In the genomic region with DNA sequence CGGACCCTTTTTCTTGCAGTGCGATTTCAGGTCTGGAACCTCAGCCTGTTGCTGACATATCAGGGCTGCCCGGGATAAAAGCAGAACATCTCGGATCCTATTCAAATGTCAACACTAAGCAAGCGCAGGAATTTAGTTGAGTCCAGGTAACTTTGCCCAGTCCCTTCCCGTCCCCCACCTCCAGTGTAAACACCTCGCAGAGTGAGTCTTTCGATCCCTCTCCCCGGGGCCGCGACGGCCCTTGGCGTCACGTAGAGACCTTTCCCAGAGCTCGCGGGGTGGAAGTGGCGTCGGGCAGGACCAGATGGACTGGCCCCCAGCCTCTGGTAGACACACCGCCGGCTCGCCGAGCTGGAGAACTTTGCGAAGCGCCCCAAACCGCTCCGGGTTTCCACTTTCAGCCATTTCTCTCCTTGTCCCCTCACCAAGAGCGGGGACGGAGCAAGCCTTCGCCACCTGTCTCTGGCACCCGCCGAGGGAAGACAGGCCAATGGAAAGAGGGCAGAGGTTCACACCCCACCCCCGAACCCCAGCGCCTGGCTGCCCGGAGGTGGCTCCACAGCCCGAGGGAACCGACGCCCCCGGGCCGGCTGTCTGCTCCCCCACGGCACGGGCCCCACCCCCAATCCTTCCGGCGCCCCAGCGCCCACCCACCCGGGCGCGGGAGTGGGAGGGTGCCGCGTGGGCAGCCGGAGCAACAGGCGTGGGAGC, we compare ENCODE assay signal across 8 cellular contexts. TPM values are rescaled to one million over a fixed set of nuclear protein-coding genes. Genes with fewer than 3 reads are reported as not detected.
DNase-seq lines count a peak whose midpoint lies in the region; ATAC-seq and TF ChIP-seq lines count a peak whose summit lies in the region.

No MANE protein-coding gene starts in this region.

- H3K4me3 ChIP-seq in HAP-1 (peak overlapping the region; percentile 25), right cardiac atrium (ENCODE audit: low read length) (peak overlapping the region; percentile 62), skeletal muscle satellite cell (ENCODE audit: low read length) (peak overlapping the region; percentile 62)

- 2% methylated on average over 51 of the region's 51 CpGs for WGBS in right cardiac atrium

- POLR2A ChIA-PET in WTC11 (lab: Charles Lee), result no interaction called here

- DNase-seq in HAP-1 (ENCODE audit: low spot score in 2 of 2), result peak in 1 of 2 experiments; percentile 21
- DNase-seq in WTC11 (ENCODE audit: low spot score), result peak; percentile 57
- DNase-seq in right cardiac atrium, result peak; percentile 39 to 75 (median 70)

- peak overlapping the region; percentile 81 for H3K4me2 ChIP-seq in skeletal muscle satellite cell (ENCODE audit: low read length)

- no peak overlapping the region for H3K9ac ChIP-seq in skeletal muscle satellite cell (ENCODE audit: low read depth, low read length)

- no peak overlapping the region for H3K27ac Mint-ChIP-seq in WTC11

- no peaks in the 10 kb centered on the region for H3K9me3 ChIP-seq in HAP-1
- H3K9me3 ChIP-seq in right cardiac atrium (ENCODE audit: control insufficient read depth, low read length), result no peaks in the 10 kb centered on the region
- H3K9me3 ChIP-seq in skeletal muscle satellite cell (replicated peaks; ENCODE audit: low read length), result no peaks in the 10 kb centered on the region

- H3K4me1 ChIP-seq in HAP-1 (peaks cover 6% of the 10 kb centered on the region), right cardiac atrium (ENCODE audit: control insufficient read depth, insufficient read depth, low read length) (peaks cover 5% of the 10 kb centered on the region), skeletal muscle satellite cell (ENCODE audit: control insufficient read depth, insufficient read depth, low read length) (peaks cover 2% of the 10 kb centered on the region)

- no peak for TF ChIP-seq CTCF in WTC11 (IDR thresholded peaks at IDR 0.05)

- no peaks in the 10 kb centered on the region for H3K36me3 ChIP-seq in HAP-1 (replicated peaks)
- H3K36me3 ChIP-seq in skeletal muscle satellite cell (ENCODE audit: insufficient read depth, low read length), result no peaks in the 10 kb centered on the region

- H3K9me3 Mint-ChIP-seq in WTC11, result no peaks in the 10 kb centered on the region

- intact Hi-C loops in right cardiac atrium (cut with DNase I), result loop anchor here in 2 of 4 donors (5.0 to 10.0 kb wide), 3 partner anchors 84 to 192 kb away; no protein-coding TSS in a partner anchor

- in situ Hi-C loops in HAP-1 (cut with MboI; ENCODE audit: low sequenced_read_pairs), result no loop called here

- H3K27me3 ChIP-seq in HAP-1 (ENCODE audit: low read depth), result peaks cover 13% of the 10 kb centered on the region
- H3K27me3 ChIP-seq in right cardiac atrium (ENCODE audit: control insufficient read depth, insufficient read depth), result no peaks in the 10 kb centered on the region
- peaks cover 80% of the 10 kb centered on the region for H3K27me3 ChIP-seq in skeletal muscle satellite cell (ENCODE audit: control insufficient read depth, insufficient read depth, low read length)

- H3K4me3 Mint-ChIP-seq in WTC11, result peak overlapping the region; percentile 67

- H3K27me3 Mint-ChIP-seq in WTC11 (ENCODE audit: low read depth), result peaks cover 75% of the 10 kb centered on the region

- no peaks in the 10 kb centered on the region for H3K36me3 Mint-ChIP-seq in WTC11

- CTCF ChIA-PET in WTC11 (lab: Charles Lee), result no interaction called here

- peak overlapping the region; percentile 74 for H3K27ac ChIP-seq in right cardiac atrium (ENCODE audit: low read length)

- peak; percentile 40 for ATAC-seq in WTC11
- ATAC-seq in right cardiac atrium, result no peak
- ATAC-seq in HG03432 (IDR thresholded peaks at IDR 0.05; ENCODE audit: unreplicated experiment), result no peak
- no peak for ATAC-seq in GM21528 (IDR thresholded peaks at IDR 0.05; ENCODE audit: low FRiP score, unreplicated experiment)
- ATAC-seq in GM21737 (IDR thresholded peaks at IDR 0.05; ENCODE audit: unreplicated experiment), result no peak
- ATAC-seq in GM21390 (IDR thresholded peaks at IDR 0.05; ENCODE audit: unreplicated experiment), result no peak

- peaks cover 26% of the 10 kb centered on the region for H3K4me1 Mint-ChIP-seq in WTC11

TF ChIP-seq in WTC11, 78 proteins besides CTCF, POLR2A, EP300 and RAD21 (continues in another document):
- TF ChIP-seq NFYB (CRISPR knock-in tag; conservative IDR thresholded peaks at IDR 0.05; ENCODE audit: low read depth) (no peak), CBFB (CRISPR knock-in tag; IDR thresholded peaks at IDR 0.05; ENCODE audit: low read depth) (no peak), RORB (CRISPR knock-in tag; IDR thresholded peaks at IDR 0.05) (no peak), GTF2I (CRISPR knock-in tag; conservative IDR thresholded peaks at IDR 0.05) (no peak), JAZF1 (CRISPR knock-in tag; IDR thresholded peaks at IDR 0.05) (no peak), GABPB1 (CRISPR knock-in tag; IDR thresholded peaks at IDR 0.05) (no peak), ZBTB21 (CRISPR knock-in tag; IDR thresholded peaks at IDR 0.05; ENCODE audit: borderline replicate concordance) (no peak), MXD4 (CRISPR knock-in tag; IDR thresholded peaks at IDR 0.05; ENCODE audit: borderline replicate concordance) (no peak), NFE2L1 (CRISPR knock-in tag; IDR thresholded peaks at IDR 0.05) (no peak), NR2C2 (CRISPR knock-in tag; IDR thresholded peaks at IDR 0.05) (no peak), TCF7 (CRISPR knock-in tag; IDR thresholded peaks at IDR 0.05; ENCODE audit: low read depth) (no peak), ATF1 (CRISPR knock-in tag; IDR thresholded peaks at IDR 0.05) (no peak), RELA (CRISPR knock-in tag; IDR thresholded peaks at IDR 0.05; ENCODE audit: borderline replicate concordance) (no peak), ZNF416 (CRISPR knock-in tag; IDR thresholded peaks at IDR 0.05) (no peak), ZNF138 (CRISPR knock-in tag; conservative IDR thresholded peaks at IDR 0.05) (no peak), NR3C1 (CRISPR knock-in tag; conservative IDR thresholded peaks at IDR 0.05; ENCODE audit: low read depth) (no peak)
- TF ChIP-seq, protein P1, sequence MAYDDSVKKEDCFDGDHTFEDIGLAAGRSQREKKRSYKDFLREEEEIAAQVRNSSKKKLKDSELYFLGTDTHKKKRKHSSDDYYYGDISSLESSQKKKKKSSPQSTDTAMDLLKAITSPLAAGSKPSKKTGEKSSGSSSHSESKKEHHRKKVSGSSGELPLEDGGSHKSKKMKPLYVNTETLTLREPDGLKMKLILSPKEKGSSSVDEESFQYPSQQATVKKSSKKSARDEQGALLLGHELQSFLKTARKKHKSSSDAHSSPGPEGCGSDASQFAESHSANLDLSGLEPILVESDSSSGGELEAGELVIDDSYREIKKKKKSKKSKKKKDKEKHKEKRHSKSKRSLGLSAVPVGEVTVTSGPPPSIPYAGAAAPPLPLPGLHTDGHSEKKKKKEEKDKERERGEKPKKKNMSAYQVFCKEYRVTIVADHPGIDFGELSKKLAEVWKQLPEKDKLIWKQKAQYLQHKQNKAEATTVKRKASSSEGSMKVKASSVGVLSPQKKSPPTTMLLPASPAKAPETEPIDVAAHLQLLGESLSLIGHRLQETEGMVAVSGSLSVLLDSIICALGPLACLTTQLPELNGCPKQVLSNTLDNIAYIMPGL (CRISPR knock-in tag; IDR thresholded peaks at IDR 0.05), result 0 out of 2 replicates have a peak, but pooled peaks have one; percentile 2
- TF ChIP-seq, protein P2, sequence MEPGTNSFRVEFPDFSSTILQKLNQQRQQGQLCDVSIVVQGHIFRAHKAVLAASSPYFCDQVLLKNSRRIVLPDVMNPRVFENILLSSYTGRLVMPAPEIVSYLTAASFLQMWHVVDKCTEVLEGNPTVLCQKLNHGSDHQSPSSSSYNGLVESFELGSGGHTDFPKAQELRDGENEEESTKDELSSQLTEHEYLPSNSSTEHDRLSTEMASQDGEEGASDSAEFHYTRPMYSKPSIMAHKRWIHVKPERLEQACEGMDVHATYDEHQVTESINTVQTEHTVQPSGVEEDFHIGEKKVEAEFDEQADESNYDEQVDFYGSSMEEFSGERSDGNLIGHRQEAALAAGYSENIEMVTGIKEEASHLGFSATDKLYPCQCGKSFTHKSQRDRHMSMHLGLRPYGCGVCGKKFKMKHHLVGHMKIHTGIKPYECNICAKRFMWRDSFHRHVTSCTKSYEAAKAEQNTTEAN (CRISPR knock-in tag; IDR thresholded peaks at IDR 0.05), result no peak
- TF ChIP-seq, protein P3, sequence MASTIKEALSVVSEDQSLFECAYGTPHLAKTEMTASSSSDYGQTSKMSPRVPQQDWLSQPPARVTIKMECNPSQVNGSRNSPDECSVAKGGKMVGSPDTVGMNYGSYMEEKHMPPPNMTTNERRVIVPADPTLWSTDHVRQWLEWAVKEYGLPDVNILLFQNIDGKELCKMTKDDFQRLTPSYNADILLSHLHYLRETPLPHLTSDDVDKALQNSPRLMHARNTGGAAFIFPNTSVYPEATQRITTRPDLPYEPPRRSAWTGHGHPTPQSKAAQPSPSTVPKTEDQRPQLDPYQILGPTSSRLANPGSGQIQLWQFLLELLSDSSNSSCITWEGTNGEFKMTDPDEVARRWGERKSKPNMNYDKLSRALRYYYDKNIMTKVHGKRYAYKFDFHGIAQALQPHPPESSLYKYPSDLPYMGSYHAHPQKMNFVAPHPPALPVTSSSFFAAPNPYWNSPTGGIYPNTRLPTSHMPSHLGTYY (CRISPR knock-in tag; IDR thresholded peaks at IDR 0.05), result no peak
- TF ChIP-seq, protein P4, sequence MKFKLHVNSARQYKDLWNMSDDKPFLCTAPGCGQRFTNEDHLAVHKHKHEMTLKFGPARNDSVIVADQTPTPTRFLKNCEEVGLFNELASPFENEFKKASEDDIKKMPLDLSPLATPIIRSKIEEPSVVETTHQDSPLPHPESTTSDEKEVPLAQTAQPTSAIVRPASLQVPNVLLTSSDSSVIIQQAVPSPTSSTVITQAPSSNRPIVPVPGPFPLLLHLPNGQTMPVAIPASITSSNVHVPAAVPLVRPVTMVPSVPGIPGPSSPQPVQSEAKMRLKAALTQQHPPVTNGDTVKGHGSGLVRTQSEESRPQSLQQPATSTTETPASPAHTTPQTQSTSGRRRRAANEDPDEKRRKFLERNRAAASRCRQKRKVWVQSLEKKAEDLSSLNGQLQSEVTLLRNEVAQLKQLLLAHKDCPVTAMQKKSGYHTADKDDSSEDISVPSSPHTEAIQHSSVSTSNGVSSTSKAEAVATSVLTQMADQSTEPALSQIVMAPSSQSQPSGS (CRISPR knock-in tag; IDR thresholded peaks at IDR 0.05; ENCODE audit: borderline replicate concordance, low read depth), result no peak

RNA-seq across cellular contexts. Expression of a gene that starts 0.6 kb away (rescaled TPM):
- total RNA-seq in WTC11 (2021) (0.18 to 0.35 TPM (median 0.18 TPM) in 3 replicates), right cardiac atrium (10 to 100 TPM; 25.6 to 30.4 (median 27.9) TPM)
- polyA plus RNA-seq in right cardiac atrium, result 11.4 TPM
- total RNA-seq in skeletal muscle satellite cell (2012; rRNA removed), result under 0.01 TPM in 1 of 2 replicates, not detected in the other

Comparison
In these comparisons a context has a peak if more than half of its experiments do, and no peak if none do; other contexts are left out.
1. RNA of a gene that starts 0.6 kb away (total RNA-seq): 25.6 to 30.4 TPM in right cardiac atrium; 0.18 to 0.35 TPM in WTC11; every median in the first group is over 10 times any median in the second.
2. Peak in every context shown above with its lines, with median percentiles within 50 percentile points of each other: H3K4me3 ChIP-seq.